ENCODE assay signal across 14 cellular contexts in genomic region chr10:71797533-71798307, GRCh38. TPM values are rescaled to one million over a fixed set of nuclear protein-coding genes. Genes with fewer than 3 reads are reported as not detected.
DNase-seq lines count a peak whose midpoint lies in the region; ATAC-seq and TF ChIP-seq lines count a peak whose summit lies in the region.
"Had no signal": no experiment of that assay in that cellular context is flagged by ENCODE, and none has a peak within 500 bp of the region (broad histone marks: within the 10 kb centered on the region; RNA-seq: fewer than 3 reads in every experiment).

No MANE protein-coding gene starts in this region.

- peaks cover 0 to 1% (median 0%) of the 10 kb centered on the region in 7 donors for H3K9me3 Mint-ChIP-seq in CD4-positive, CD25-positive, alpha-beta regulatory T cell
- H3K9me3 Mint-ChIP-seq in activated naive CD8-positive, alpha-beta T cell (ENCODE audit: low read depth), result no peaks in the 10 kb centered on the region
- no peaks in the 10 kb centered on the region for H3K9me3 Mint-ChIP-seq in naive thymus-derived CD4-positive, alpha-beta T cell
- H3K9me3 Mint-ChIP-seq: activated T-helper 1 cell treated with anti-CD3 and anti-CD28 coated beads, Interleukin-12 subunit alpha, Interleukin-12 subunit beta, Interleukin-2, Interleukin-4 antibody, amounts not matched to agents 30 ng/mL and 10 ng/mL and 1 ng/mL, durations not matched to agents 14 hours and 24 hours and 36 hours; T-helper 1 cell treated with Interleukin-12 subunit alpha and Interleukin-12 subunit beta and Interleukin-4 antibody, amounts not matched to agents 30 μg/mL and 1 μg/mL, for 36 hours had no signal

- peaks cover 11% of the 10 kb centered on the region for H3K27me3 Mint-ChIP-seq in CD4-positive, CD25-positive, alpha-beta regulatory T cell
- H3K27me3 Mint-ChIP-seq in activated naive CD8-positive, alpha-beta T cell, result no peaks in the 10 kb centered on the region
- H3K27me3 Mint-ChIP-seq in naive thymus-derived CD4-positive, alpha-beta T cell, result peaks cover 0 to 3% (median 0%) of the 10 kb centered on the region in 5 donors

- DNase-seq in CD4-positive, CD25-positive, alpha-beta regulatory T cell, result no peak
- DNase-seq in KBM-7 (peak; percentile 94), pons (ENCODE audit: low spot score) (no peak), mammary epithelial cell (no peak)
- DNase-seq in naive thymus-derived CD4-positive, alpha-beta T cell, result peak in 1 of 9 donors; percentile 14
- DNase-seq: activated CD4-positive, alpha-beta T cell treated with anti-CD3 and anti-CD28 coated beads, Interleukin-2, amount 50 U/mL, for 1 hour; nucleus accumbens; stimulated activated naive CD4-positive, alpha-beta T cell treated with Interleukin-2 at 50 U/mL for 16 hours had no signal

- peak overlapping the region; percentile 2 to 70 (median 22) for H3K27ac Mint-ChIP-seq in CD4-positive, CD25-positive, alpha-beta regulatory T cell
- peak overlapping the region; percentile 51 for H3K27ac Mint-ChIP-seq in activated naive CD8-positive, alpha-beta T cell
- H3K27ac Mint-ChIP-seq in naive thymus-derived CD4-positive, alpha-beta T cell, result peak overlapping the region in 2 of 9 donors; percentile 34 to 35
- H3K27ac Mint-ChIP-seq: activated T-helper 1 cell treated with anti-CD3 and anti-CD28 coated beads, Interleukin-12 subunit alpha, Interleukin-12 subunit beta, Interleukin-2, Interleukin-4 antibody, amounts not matched to agents 30 ng/mL and 10 ng/mL and 1 ng/mL, durations not matched to agents 14 hours and 24 hours and 36 hours; T-helper 1 cell treated with Interleukin-12 subunit alpha and Interleukin-12 subunit beta and Interleukin-4 antibody, amounts not matched to agents 30 μg/mL and 1 μg/mL, for 36 hours had no signal

- H3K27me3 ChIP-seq in CD4-positive, CD25-positive, alpha-beta regulatory T cell (ENCODE audit: control insufficient read depth, insufficient read depth, low read length), result no peaks in the 10 kb centered on the region
- no peaks in the 10 kb centered on the region for H3K27me3 ChIP-seq in naive thymus-derived CD4-positive, alpha-beta T cell (ENCODE audit: control insufficient read depth in 2 of 2, insufficient read depth in 2 of 2, low read length in 2 of 2)
- H3K27me3 ChIP-seq in mammary epithelial cell (ENCODE audit: insufficient read depth, low read length), result no peaks in the 10 kb centered on the region

- H3K4me2 ChIP-seq in mammary epithelial cell (ENCODE audit: insufficient read depth, low read depth, low read length), result no peak overlapping the region

- no peak overlapping the region for H3K4me3 Mint-ChIP-seq in CD4-positive, CD25-positive, alpha-beta regulatory T cell
- peak overlapping the region; percentile 8 for H3K4me3 Mint-ChIP-seq in activated naive CD8-positive, alpha-beta T cell
- no peak overlapping the region for H3K4me3 Mint-ChIP-seq in naive thymus-derived CD4-positive, alpha-beta T cell
- H3K4me3 Mint-ChIP-seq: activated T-helper 1 cell treated with anti-CD3 and anti-CD28 coated beads, Interleukin-12 subunit alpha, Interleukin-12 subunit beta, Interleukin-2, Interleukin-4 antibody, amounts not matched to agents 30 ng/mL and 10 ng/mL and 1 ng/mL, durations not matched to agents 14 hours and 24 hours and 36 hours; T-helper 1 cell treated with Interleukin-12 subunit alpha and Interleukin-12 subunit beta and Interleukin-4 antibody, amounts not matched to agents 30 μg/mL and 1 μg/mL, for 36 hours had no signal

- no peak overlapping the region for H2AFZ ChIP-seq in mammary epithelial cell (ENCODE audit: low read depth, low read length)

- H3K4me1 ChIP-seq in CD4-positive, CD25-positive, alpha-beta regulatory T cell (ENCODE audit: control insufficient read depth, insufficient read depth, low read length, poor library complexity, severe bottlenecking), result no peaks in the 10 kb centered on the region
- H3K4me1 ChIP-seq in naive thymus-derived CD4-positive, alpha-beta T cell (ENCODE audit: control insufficient read depth in 2 of 2, insufficient read depth in 2 of 2, low read length in 2 of 2), result no peaks in the 10 kb centered on the region
- no peaks in the 10 kb centered on the region for H3K4me1 ChIP-seq in mammary epithelial cell (ENCODE audit: insufficient read depth, low read length)

- H3K36me3 Mint-ChIP-seq in CD4-positive, CD25-positive, alpha-beta regulatory T cell, result peaks cover 19% of the 10 kb centered on the region
- H3K36me3 Mint-ChIP-seq in activated naive CD8-positive, alpha-beta T cell, result peaks cover 5% of the 10 kb centered on the region
- H3K36me3 Mint-ChIP-seq in naive thymus-derived CD4-positive, alpha-beta T cell, result peaks cover 0 to 21% (median 11%) of the 10 kb centered on the region in 5 donors

- no peaks in the 10 kb centered on the region for H3K36me3 ChIP-seq in CD4-positive, CD25-positive, alpha-beta regulatory T cell (ENCODE audit: control insufficient read depth, insufficient read depth, low read length)
- no peaks in the 10 kb centered on the region for H3K36me3 ChIP-seq in naive thymus-derived CD4-positive, alpha-beta T cell (ENCODE audit: control insufficient read depth in 2 of 3, insufficient read depth in 3 of 3, low read length in 3 of 3)
- H3K36me3 ChIP-seq in mammary epithelial cell (ENCODE audit: insufficient read depth, low read length), result no peaks in the 10 kb centered on the region

- 77% methylated on average over 6 of the region's 10 CpGs for WGBS in mammary epithelial cell (ENCODE audit: low coverage, missing lambda C conversion rate)

- BruUV-seq in mammary epithelial cell (replicated peaks; lab: Mats Ljungman, UMichigan), result no TSS peak

- H4K20me1 ChIP-seq in mammary epithelial cell (ENCODE audit: insufficient read depth, low read length), result no peaks in the 10 kb centered on the region

- no peak for TF ChIP-seq CTCF in mammary epithelial cell (conservative IDR thresholded peaks at IDR 0.05 in 1 of 2, IDR thresholded peaks at IDR 0.05 in 1 of 2; ENCODE audit: extremely low read depth in 1 of 2, insufficient read depth in 1 of 2, low read depth in 1 of 2, low read length in 2 of 2)

- no peaks in the 10 kb centered on the region for H3K79me2 ChIP-seq in mammary epithelial cell (ENCODE audit: insufficient read depth, low read length)

- no peak overlapping the region for H3K27ac ChIP-seq in CD4-positive, CD25-positive, alpha-beta regulatory T cell (ENCODE audit: insufficient read depth, low read length, poor library complexity, severe bottlenecking)
- H3K27ac ChIP-seq in naive thymus-derived CD4-positive, alpha-beta T cell (ENCODE audit: low read depth, low read length), result no peak overlapping the region
- no peak overlapping the region for H3K27ac ChIP-seq in mammary epithelial cell (ENCODE audit: insufficient read depth, low read depth, low read length)

- no peak overlapping the region for H3K9ac ChIP-seq in mammary epithelial cell (ENCODE audit: insufficient read depth, low read length)

- ATAC-seq in CD4-positive, CD25-positive, alpha-beta regulatory T cell (ENCODE audit: low read depth in 2 of 2), result no peak
- ATAC-seq in naive thymus-derived CD4-positive, alpha-beta T cell, result peak; percentile 74
- ATAC-seq in HG03108 (IDR thresholded peaks at IDR 0.05; ENCODE audit: unreplicated experiment) (no peak), HG03442 (IDR thresholded peaks at IDR 0.05; ENCODE audit: unreplicated experiment) (no peak)

- CTCF ChIA-PET in naive thymus-derived CD4-positive, alpha-beta T cell (lab: Charles Lee), result no interaction called here
- CTCF ChIA-PET in mammary epithelial cell (lab: Charles Lee; ENCODE audit: low non-redundant PET), result interaction anchor here (0.7 kb wide), 1 partner anchor 57 kb away, joined by 3 read pairs; no protein-coding TSS in a partner anchor

- dilution Hi-C loops in mammary epithelial cell (cut with HindIII; ENCODE audit: low sequenced_read_pairs), result loop anchor here (5.0 kb wide), 1 partner anchor 75 kb away; no protein-coding TSS in a partner anchor

- no peak overlapping the region for H3K4me3 ChIP-seq in CD4-positive, CD25-positive, alpha-beta regulatory T cell (ENCODE audit: low read depth, low read length)
- no peak overlapping the region for H3K4me3 ChIP-seq in naive thymus-derived CD4-positive, alpha-beta T cell (ENCODE audit: low read length)
- H3K4me3 ChIP-seq in mammary epithelial cell (replicated peaks in 1 of 3; ENCODE audit: insufficient read depth in 1 of 3, low read depth in 2 of 3, low read length in 3 of 3), result no peak overlapping the region

- no peaks in the 10 kb centered on the region for H3K9me3 ChIP-seq in CD4-positive, CD25-positive, alpha-beta regulatory T cell (ENCODE audit: control insufficient read depth in 2 of 2, low read length in 2 of 2)
- no peaks in the 10 kb centered on the region for H3K9me3 ChIP-seq in naive thymus-derived CD4-positive, alpha-beta T cell (ENCODE audit: control insufficient read depth in 2 of 3, low read length in 3 of 3)
- H3K9me3 ChIP-seq in mammary epithelial cell (replicated peaks; ENCODE audit: insufficient read depth, low read length), result no peaks in the 10 kb centered on the region

- peaks cover 0 to 7% (median 3%) of the 10 kb centered on the region in 4 donors for H3K4me1 Mint-ChIP-seq in CD4-positive, CD25-positive, alpha-beta regulatory T cell
- peaks cover 22% of the 10 kb centered on the region for H3K4me1 Mint-ChIP-seq in activated naive CD8-positive, alpha-beta T cell (ENCODE audit: low read depth)
- H3K4me1 Mint-ChIP-seq in naive thymus-derived CD4-positive, alpha-beta T cell, result peaks cover 6 to 23% (median 15%) of the 10 kb centered on the region in 7 donors

- POLR2A ChIA-PET in naive thymus-derived CD4-positive, alpha-beta T cell (lab: Charles Lee), result no interaction called here

- in situ Hi-C loops in KBM-7 (cut with MboI; ENCODE audit: low pct_unique_long_range_greater_than_20kb, low sequenced_read_pairs) (no loop called here), mammary epithelial cell (cut with MboI; ENCODE audit: low sequenced_read_pairs in 2 of 2) (no loop called here)

- intact Hi-C loops in naive thymus-derived CD4-positive, alpha-beta T cell (cut with micrococcal nuclease), result no loop called here
- intact Hi-C loops in mammary epithelial cell (cut with micrococcal nuclease), result no loop called here

RNA-seq across cellular contexts. Expression of gene VSIR, which starts 24.4 kb away (rescaled TPM):
- 167 TPM for total RNA-seq in CD4-positive, CD25-positive, alpha-beta regulatory T cell
- polyA plus RNA-seq in CD4-positive, CD25-positive, alpha-beta regulatory T cell, result 100 to 1,000 TPM; 226 to 339 (median 294) TPM
- total RNA-seq in naive thymus-derived CD4-positive, alpha-beta T cell, result 100 to 1,000 TPM in 3 of 5 experiments, 10 to 100 TPM in 2; 91.1 to 271 (median 101) TPM
- polyA plus RNA-seq in naive thymus-derived CD4-positive, alpha-beta T cell, result 100 to 1,000 TPM; 220 to 300 TPM
- 10 to 100 TPM; 39.9 to 77.8 TPM for total RNA-seq in mammary epithelial cell
- polyA plus RNA-seq in mammary epithelial cell, result 26.5 TPM
- 31.0 TPM for polyA minus RNA-seq in mammary epithelial cell
- total RNA-seq: H1 had no signal

RNA-seq across cellular contexts. Expression of gene PSAP, which starts 53.3 kb away (rescaled TPM):
- 186 TPM for total RNA-seq in CD4-positive, CD25-positive, alpha-beta regulatory T cell
- polyA plus RNA-seq in CD4-positive, CD25-positive, alpha-beta regulatory T cell, result 100 to 1,000 TPM; 523 to 560 (median 532) TPM
- total RNA-seq in naive thymus-derived CD4-positive, alpha-beta T cell, result 1,000 to 10,000 TPM in 1 of 5 experiments, 100 to 1,000 TPM in 4; 153 to 1,163 (median 266) TPM
- polyA plus RNA-seq in naive thymus-derived CD4-positive, alpha-beta T cell, result 100 to 1,000 TPM; 421 to 506 TPM
- 1,000 to 10,000 TPM in 1 of 2 donors, 100 to 1,000 TPM in 1; 655 to 1,757 TPM for total RNA-seq in mammary epithelial cell
- polyA plus RNA-seq in mammary epithelial cell, result 864 TPM
- polyA minus RNA-seq in mammary epithelial cell, result 764 TPM
